ENCODE assay signal across 1 cellular context in genomic region chr5:88262116-88262515, GRCh38.
TF ChIP-seq lines count a peak whose summit lies in the region.

No MANE protein-coding gene starts in this region.

TF ChIP-seq in GM12878, 131 proteins besides CTCF, POLR2A, EP300 and RAD21 (continued from another document):
- TF ChIP-seq ZBTB40 (IDR thresholded peaks at IDR 0.05; ENCODE audit: borderline replicate concordance) (no peak), CEBPZ (IDR thresholded peaks at IDR 0.05; ENCODE audit: low read depth, low read length) (no peak), ZBTB4 (CRISPR knock-in tag; IDR thresholded peaks at IDR 0.05) (no peak), SPI1 (IDR thresholded peaks at IDR 0.05; ENCODE audit: borderline replicate concordance, insufficient read depth, low read depth, low read length) (no peak), ATF2 (IDR thresholded peaks at IDR 0.05; ENCODE audit: low read length) (no peak)
